ENCODE assay signal across 10 cellular contexts in the genomic region with DNA sequence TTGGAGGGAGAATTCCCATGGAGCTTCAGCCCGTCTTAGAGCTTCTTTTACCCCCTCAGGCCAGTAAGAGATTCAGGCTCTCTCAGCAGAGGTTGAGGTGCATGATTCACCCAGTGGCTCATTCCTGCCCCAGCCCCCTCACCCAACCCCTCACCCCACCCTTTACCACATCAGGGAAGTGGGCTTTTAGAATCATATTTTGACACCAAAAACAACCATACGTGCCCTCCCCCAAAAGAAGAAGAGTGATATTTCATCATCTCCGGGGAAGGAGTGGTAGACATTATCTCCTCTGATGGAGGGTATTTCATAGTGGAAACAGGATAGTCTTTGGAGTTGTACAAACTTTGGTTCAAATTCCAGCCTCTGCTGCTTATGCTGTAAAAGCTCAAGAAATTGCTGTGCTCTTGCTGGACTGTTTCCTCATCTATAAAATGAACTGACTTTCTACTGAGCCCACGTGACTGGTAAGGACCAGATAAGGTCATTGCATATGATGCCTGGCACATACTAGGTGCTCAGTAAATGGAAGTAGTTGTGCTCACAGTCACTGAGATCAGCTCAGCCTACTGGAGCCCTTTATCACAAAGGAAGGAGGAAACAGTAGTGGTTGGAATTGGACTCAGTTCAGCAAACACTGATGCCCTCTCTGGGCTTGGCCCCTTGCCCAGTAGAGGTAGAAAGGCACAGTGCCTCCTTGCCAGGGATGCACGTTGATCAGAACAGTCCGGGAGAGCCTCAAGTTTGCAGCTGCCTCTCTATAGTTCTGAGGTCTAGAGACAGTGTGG. TPM values are rescaled to one million over a fixed set of nuclear protein-coding genes. Genes with fewer than 3 reads are reported as not detected.
DNase-seq lines count a peak whose midpoint lies in the region; ATAC-seq and TF ChIP-seq lines count a peak whose summit lies in the region.
"Had no signal": no experiment of that assay in that cellular context is flagged by ENCODE, and none has a peak within 500 bp of the region (broad histone marks: within the 10 kb centered on the region; RNA-seq: fewer than 3 reads in every experiment).

No MANE protein-coding gene starts in this region.

- H3K27me3 Mint-ChIP-seq in osteocyte (ENCODE audit: unreplicated experiment): no peaks in the 10 kb centered on the region

- no peak overlapping the region for H3K27ac Mint-ChIP-seq in osteocyte (ENCODE audit: unreplicated experiment)

- peak; percentile 55 for DNase-seq in stimulated activated naive CD4-positive, alpha-beta T cell treated with Interleukin-2 at 50 U/mL for 16 hours (lab: John Stamatoyannopoulos, UW)
- no peak for DNase-seq in stimulated activated naive CD4-positive, alpha-beta T cell (lab: John Stamatoyannopoulos, UW)
- DNase-seq in SKM-1 treated with dmso at 0.1 percent for 144 hours (lab: John Stamatoyannopoulos, UW; ENCODE audit: unreplicated experiment) (peak; percentile 73), islet precursor cell (no peak), osteocyte (ENCODE audit: extremely low spot score, unreplicated experiment) (no peak)
- DNase-seq: NCI-H1048 had no signal

- peak; percentile 32 for ATAC-seq in esophagus mucosa
- no peak for ATAC-seq in GM18498 (IDR thresholded peaks at IDR 0.05; ENCODE audit: unreplicated experiment)
- ATAC-seq in HG03280 (IDR thresholded peaks at IDR 0.05; ENCODE audit: unreplicated experiment): no peak

- no peaks in the 10 kb centered on the region for H3K9me3 Mint-ChIP-seq in osteocyte (ENCODE audit: unreplicated experiment)

- no peak overlapping the region for H3K4me3 Mint-ChIP-seq in osteocyte (ENCODE audit: unreplicated experiment)

- no peak for TF ChIP-seq CTCF in osteocyte (IDR thresholded peaks at IDR 0.05)

- H3K36me3 Mint-ChIP-seq in osteocyte (ENCODE audit: unreplicated experiment): no peaks in the 10 kb centered on the region

- H3K4me1 Mint-ChIP-seq in osteocyte (ENCODE audit: unreplicated experiment): peaks cover 21% of the 10 kb centered on the region

RNA-seq across cellular contexts. Expression of gene CCL5, which starts 18.3 kb away (rescaled TPM):
- total RNA-seq in esophagus mucosa: 0.56 TPM
- not detected in 2 replicates for total RNA-seq in osteocyte

RNA-seq across cellular contexts. Expression of gene HEATR9, which starts 29.8 kb away (rescaled TPM):
- not detected for total RNA-seq in esophagus mucosa
- not detected in 2 replicates for total RNA-seq in osteocyte
- total RNA-seq: thoracic aorta had no signal

RNA-seq across cellular contexts. Expression of gene RDM1, which starts 32.1 kb away (rescaled TPM):
- total RNA-seq in esophagus mucosa: 1.1 TPM
- 0.35 TPM in 1 of 2 replicates, not detected in the other for total RNA-seq in osteocyte
- total RNA-seq: thoracic aorta had no signal

RNA-seq across cellular contexts. Expression of gene LYZL6, which starts 45.0 kb away (rescaled TPM):
- total RNA-seq in esophagus mucosa: not detected
- not detected in 2 replicates for total RNA-seq in osteocyte
- total RNA-seq: thoracic aorta had no signal

Comparison
In these comparisons a context has a peak if more than half of its experiments do, and no peak if none do; other contexts are left out.
1. DNase-seq: peak in stimulated activated naive CD4-positive, alpha-beta T cell treated with Interleukin-2 at 50 U/mL for 16 hours (single experiment) and SKM-1 treated with dmso at 0.1 percent for 144 hours (single experiment); none in stimulated activated naive CD4-positive, alpha-beta T cell (0 of 6), islet precursor cell (single experiment) and osteocyte (single experiment).